Comparison of ENCODE assay signal across 27 cellular contexts in genomic region chr6:149984778-149985177, GRCh38. TPM values are rescaled to one million over a fixed set of nuclear protein-coding genes. Genes with fewer than 3 reads are reported as not detected.
DNase-seq lines count a peak whose midpoint lies in the region; ATAC-seq, FAIRE-seq and TF ChIP-seq lines count a peak whose summit lies in the region.
"Had no signal": no experiment of that assay in that cellular context is flagged by ENCODE, and none has a peak within 500 bp of the region (broad histone marks: within the 10 kb centered on the region; RNA-seq: fewer than 3 reads in every experiment).

No MANE protein-coding gene starts in this region.

- H3K4ac ChIP-seq in neuronal stem cell (ENCODE audit: low read length): no peak overlapping the region

- H3K27me3 ChIP-seq in neuronal stem cell (ENCODE audit: control insufficient read depth in 3 of 3, insufficient read depth in 3 of 3, low read depth in 1 of 3, low read length in 3 of 3): peaks cover 28 to 87% (median 70%) of the 10 kb centered on the region in 3 experiments

- peak overlapping the region; percentile 84 for H3K27ac Mint-ChIP-seq in type B pancreatic cell
- H3K27ac Mint-ChIP-seq: CD14-positive monocyte; CD4-positive, alpha-beta T cell; CD8-positive, alpha-beta memory T cell had no signal

- H3K27ac ChIP-seq in coronary artery (no peak overlapping the region), neuronal stem cell (replicated peaks; ENCODE audit: low read length) (no peak overlapping the region)
- H3K27ac ChIP-seq: A549; BLaER1 treated with 17β-estradiol and CSF1 and Interleukin-3, amounts not matched to agents 10 nM and 100 nM; GM23248 had no signal

- no CpG with 5 or more reads among the region's 6 CpGs for WGBS in neuronal stem cell (ENCODE audit: extremely low coverage in 2 of 2, insufficient read length in 2 of 2, insufficient replicate concordance in 1 of 2), 2 donors

- no peak overlapping the region for H2BK120ac ChIP-seq in neuronal stem cell (ENCODE audit: low read depth, low read length)

- H3K4me1 ChIP-seq in neuronal stem cell (ENCODE audit: control insufficient read depth in 2 of 2, insufficient read depth in 1 of 2, low read depth in 1 of 2, low read length in 2 of 2): peaks cover 0 to 2% of the 10 kb centered on the region in 2 donors
- H3K4me1 ChIP-seq: BE2C had no signal

- H3K4me1 Mint-ChIP-seq in type B pancreatic cell (ENCODE audit: unreplicated experiment): peaks cover 3% of the 10 kb centered on the region

- no peak overlapping the region for H4K91ac ChIP-seq in neuronal stem cell (ENCODE audit: low read depth, low read length, poor library complexity)

- no peak overlapping the region for H4K8ac ChIP-seq in neuronal stem cell (ENCODE audit: low read depth, low read length)

- peaks cover 9% of the 10 kb centered on the region for H3K9me3 Mint-ChIP-seq in type B pancreatic cell
- H3K9me3 Mint-ChIP-seq: CD4-positive, alpha-beta T cell had no signal

- no peak overlapping the region for H3K4me3 ChIP-seq in coronary artery
- no peak overlapping the region for H3K4me3 ChIP-seq in neuronal stem cell (ENCODE audit: low read length in 2 of 2)
- H3K4me3 ChIP-seq: A549; BLaER1 treated with 17β-estradiol and CSF1 and Interleukin-3, amounts not matched to agents 10 nM and 100 nM; GM23248 had no signal

- DNase-seq in coronary artery (ENCODE audit: low spot score) (peak; percentile 45), islet precursor cell (peak; percentile 14), neuronal stem cell (ENCODE audit: low spot score) (no peak), type B pancreatic cell (ENCODE audit: extremely low spot score, unreplicated experiment) (no peak), GM12892 (ENCODE audit: insufficient read length) (no peak), DMS 273 (lab: John Stamatoyannopoulos, UW; ENCODE audit: unreplicated experiment) (no peak)
- DNase-seq: 8988T; ACHN; AML-193; BE2C; CD4-positive, alpha-beta T cell; CD8-positive, alpha-beta memory T cell; DMS53; DMS79 treated with DMSO at 0.1 percent for 48 hours; GF-D8; GM23248; H9 had no signal

- no peak overlapping the region for H3K4me2 ChIP-seq in neuronal stem cell (ENCODE audit: insufficient read depth, low read length, poor library complexity, severe bottlenecking)
- H3K4me2 ChIP-seq: A549; BLaER1 treated with 17β-estradiol and CSF1 and Interleukin-3, amounts not matched to agents 10 nM and 100 nM had no signal

- no peak overlapping the region for H2BK12ac ChIP-seq in neuronal stem cell (ENCODE audit: low read length)

- H3K23ac ChIP-seq in neuronal stem cell (ENCODE audit: low read depth, low read length, poor library complexity): peak overlapping the region; percentile 8

- H3K9me3 ChIP-seq in neuronal stem cell (replicated peaks in 1 of 2; ENCODE audit: control insufficient read depth in 2 of 2, insufficient read depth in 1 of 2, low read depth in 1 of 2, low read length in 2 of 2): peaks cover 11 to 30% of the 10 kb centered on the region in 2 donors
- H3K9me3 ChIP-seq: BE2C had no signal

- H3K36me3 ChIP-seq in neuronal stem cell (replicated peaks in 1 of 2; ENCODE audit: control insufficient read depth in 2 of 2, insufficient read depth in 2 of 2, low read length in 2 of 2): no peaks in the 10 kb centered on the region
- H3K36me3 ChIP-seq: BE2C; BLaER1 treated with 17β-estradiol and CSF1 and Interleukin-3, amounts not matched to agents 10 nM and 100 nM had no signal

- H3K18ac ChIP-seq in neuronal stem cell (ENCODE audit: low read length): no peak overlapping the region

- H2BK15ac ChIP-seq in neuronal stem cell (ENCODE audit: low read length): no peak overlapping the region

- no peak overlapping the region for H3K14ac ChIP-seq in neuronal stem cell (ENCODE audit: low read length)

- H3K4me3 Mint-ChIP-seq in type B pancreatic cell: no peak overlapping the region
- H3K4me3 Mint-ChIP-seq: CD4-positive, alpha-beta T cell; CD8-positive, alpha-beta memory T cell; H9 had no signal

- no peak overlapping the region for H2AFZ ChIP-seq in neuronal stem cell (ENCODE audit: low read length)
- H2AFZ ChIP-seq: GM23248 had no signal

- no peak overlapping the region for H2AK5ac ChIP-seq in neuronal stem cell (ENCODE audit: low read depth, low read length)

- H3K79me1 ChIP-seq in neuronal stem cell (ENCODE audit: low read depth, low read length): no peaks in the 10 kb centered on the region

- TF ChIP-seq CTCF in coronary artery (IDR thresholded peaks at IDR 0.05): no peak
- TF ChIP-seq CTCF in type B pancreatic cell (conservative IDR thresholded peaks at IDR 0.05): no peak

- no peak for TF ChIP-seq POLR2A in GM12892 (IDR thresholded peaks at IDR 0.05; ENCODE audit: low read depth, low read length)

- H3K27me3 Mint-ChIP-seq in type B pancreatic cell: peaks cover 92% of the 10 kb centered on the region

- ATAC-seq in HG03432 (IDR thresholded peaks at IDR 0.05; ENCODE audit: unreplicated experiment): no peak
- ATAC-seq: HCT116 had no signal

- H3K9ac ChIP-seq in neuronal stem cell (ENCODE audit: low read depth, low read length, poor library complexity): no peak overlapping the region
- H3K9ac ChIP-seq: BLaER1 treated with 17β-estradiol and CSF1 and Interleukin-3, amounts not matched to agents 10 nM and 100 nM; GM23248 had no signal

- H2BK5ac ChIP-seq in neuronal stem cell (ENCODE audit: low read length): no peak overlapping the region

- no peak for FAIRE-seq in GM12892 (lab: Jason Lieb, UNC)
- FAIRE-seq: A549, D721Med, GM12891, GM19239 had no signal

- no peaks in the 10 kb centered on the region for H3K36me3 Mint-ChIP-seq in type B pancreatic cell
- H3K36me3 Mint-ChIP-seq: CD8-positive, alpha-beta memory T cell had no signal

RNA-seq across cellular contexts. Expression of gene ULBP1, which starts 21.0 kb away (rescaled TPM):
- 2.0 TPM for polyA plus RNA-seq in neuronal stem cell (2013, experiment 1 of 2)
- polyA plus RNA-seq in neuronal stem cell (2013, experiment 2 of 2): 2.1 TPM
- 0.48 and 8.2 TPM in 2 replicates for total RNA-seq in type B pancreatic cell (ENCODE audit: low replicate concordance)
- polyA plus RNA-seq in GM12892 (2012; ENCODE audit: missing spikeins): 0.08 TPM
- total RNA-seq: G401 had no signal
- polyA plus RNA-seq: CD8-positive, alpha-beta memory T cell had no signal

RNA-seq across cellular contexts. Expression of gene RAET1L, which starts 40.6 kb away (rescaled TPM):
- not detected for polyA plus RNA-seq in neuronal stem cell (2013, experiment 1 of 2)
- polyA plus RNA-seq in neuronal stem cell (2013, experiment 2 of 2): not detected
- not detected in 2 replicates for total RNA-seq in type B pancreatic cell (ENCODE audit: low replicate concordance)
- polyA plus RNA-seq in GM12892 (2012; ENCODE audit: missing spikeins): not detected
- total RNA-seq: CD4-positive, alpha-beta T cell; CD8-positive, alpha-beta memory T cell; G401; GM23248; H4; H9 had no signal
- polyA plus RNA-seq: CD14-positive monocyte; CD8-positive, alpha-beta memory T cell; GM23248 had no signal

RNA-seq across cellular contexts. Expression of gene ULBP2, which starts 43.0 kb away (rescaled TPM):
- polyA plus RNA-seq in neuronal stem cell (2013, experiment 1 of 2): not detected
- 0.03 TPM for polyA plus RNA-seq in neuronal stem cell (2013, experiment 2 of 2)
- 1.4 TPM in 1 of 2 replicates, not detected in the other for total RNA-seq in type B pancreatic cell (ENCODE audit: low replicate concordance)
- polyA plus RNA-seq in GM12892 (2012; ENCODE audit: missing spikeins): not detected
- total RNA-seq: H9 had no signal

Comparison
In these comparisons a context has a peak if more than half of its experiments do, and no peak if none do; other contexts are left out.
1. DNase-seq: peak in coronary artery (single experiment) and islet precursor cell (single experiment); none in neuronal stem cell (single experiment), type B pancreatic cell (single experiment), GM12892 (single experiment) and DMS 273 (single experiment).